ENCODE assay signal across 9 cellular contexts in the genomic region with DNA sequence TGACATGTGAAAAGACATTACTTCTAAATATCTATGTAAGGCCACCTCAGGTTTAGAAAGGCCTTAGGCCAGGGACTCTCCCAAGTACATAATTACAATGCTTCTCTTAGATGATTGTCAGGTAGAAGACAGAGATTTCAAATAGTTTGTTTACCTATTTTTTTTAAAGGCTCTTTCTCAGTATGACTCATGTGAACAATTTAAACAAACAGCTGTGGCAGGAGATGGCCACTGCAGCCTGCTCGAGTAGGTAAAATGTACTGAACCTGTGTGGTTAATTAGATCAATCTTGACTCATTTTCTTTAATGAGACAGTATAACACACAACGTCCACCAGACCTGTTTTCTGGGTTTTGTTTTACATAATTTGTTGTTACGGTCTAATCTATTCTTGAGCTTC. TPM values are rescaled to one million over a fixed set of nuclear protein-coding genes. Genes with fewer than 3 reads are reported as not detected.
DNase-seq lines count a peak whose midpoint lies in the region; ATAC-seq, FAIRE-seq and TF ChIP-seq lines count a peak whose summit lies in the region.
"Had no signal": no experiment of that assay in that cellular context is flagged by ENCODE, and none has a peak within 500 bp of the region (broad histone marks: within the 10 kb centered on the region; RNA-seq: fewer than 3 reads in every experiment).

No MANE protein-coding gene starts in this region.

- H3K4me3 ChIP-seq in H7 (ENCODE audit: insufficient read depth, low read depth, low read length) (no peak overlapping the region), right atrium auricular region (no peak overlapping the region)
- H3K4me3 ChIP-seq: SK-N-MC had no signal

- peaks cover 80% of the 10 kb centered on the region for H3K4me1 Mint-ChIP-seq in activated T-helper 2 cell treated with anti-CD3 and anti-CD28 coated beads, Interferon-gamma antibody, Interleukin-2, Interleukin-4, amounts not matched to agents 10 μg/mL and 5 μg/mL and 100 μg/mL, durations not matched to agents 14 hours and 24 hours and 36 hours (ENCODE audit: low read depth)

- no peaks in the 10 kb centered on the region for H3K27me3 Mint-ChIP-seq in activated T-helper 2 cell treated with anti-CD3 and anti-CD28 coated beads, Interferon-gamma antibody, Interleukin-2, Interleukin-4, amounts not matched to agents 10 μg/mL and 5 μg/mL and 100 μg/mL, durations not matched to agents 14 hours and 24 hours and 36 hours (ENCODE audit: low read depth)

- no peaks in the 10 kb centered on the region for H3K4me1 ChIP-seq in right atrium auricular region

- no peak for TF ChIP-seq CTCF in right atrium auricular region (IDR thresholded peaks at IDR 0.05)

- H3K27ac Mint-ChIP-seq in activated T-helper 2 cell treated with anti-CD3 and anti-CD28 coated beads, Interferon-gamma antibody, Interleukin-2, Interleukin-4, amounts not matched to agents 10 μg/mL and 5 μg/mL and 100 μg/mL, durations not matched to agents 14 hours and 24 hours and 36 hours: peak overlapping the region; percentile 71

- no peak overlapping the region for H3K27ac ChIP-seq in right atrium auricular region
- H3K27ac ChIP-seq: SK-N-MC had no signal

- peaks cover 27% of the 10 kb centered on the region for H3K36me3 Mint-ChIP-seq in activated T-helper 2 cell treated with anti-CD3 and anti-CD28 coated beads, Interferon-gamma antibody, Interleukin-2, Interleukin-4, amounts not matched to agents 10 μg/mL and 5 μg/mL and 100 μg/mL, durations not matched to agents 14 hours and 24 hours and 36 hours (ENCODE audit: low read depth)

- H3K9me3 Mint-ChIP-seq in activated T-helper 2 cell treated with anti-CD3 and anti-CD28 coated beads, Interferon-gamma antibody, Interleukin-2, Interleukin-4, amounts not matched to agents 10 μg/mL and 5 μg/mL and 100 μg/mL, durations not matched to agents 14 hours and 24 hours and 36 hours: no peaks in the 10 kb centered on the region

- intact Hi-C loops in activated T-helper 2 cell treated with anti-CD3 and anti-CD28 coated beads, Interferon-gamma antibody, Interleukin-2, Interleukin-4, amounts not matched to agents 10 μg/mL and 5 μg/mL and 100 μg/mL, durations not matched to agents 14 hours and 24 hours and 36 hours (cut with micrococcal nuclease): loop anchor here (2.0 to 5.0 kb wide), 2 partner anchors 48 to 504 kb away; a partner anchor contains a TSS

- no peaks in the 10 kb centered on the region for H3K9me3 ChIP-seq in right atrium auricular region

- H3K27me3 ChIP-seq in H7 (ENCODE audit: control insufficient read depth, insufficient read depth, low read length) (no peaks in the 10 kb centered on the region), right atrium auricular region (no peaks in the 10 kb centered on the region)

- no peak for FAIRE-seq in frontal cortex (lab: Jason Lieb, UNC)

- no peaks in the 10 kb centered on the region for H3K36me3 ChIP-seq in H7 (replicated peaks; ENCODE audit: control insufficient read depth, insufficient read depth, low read length)
- H3K36me3 ChIP-seq in right atrium auricular region: no peaks in the 10 kb centered on the region

- DNase-seq in LHCN-M2 (ENCODE audit: low read depth) (peak; percentile 7), H7 (no peak), frontal cortex (ENCODE audit: low spot score in 2 of 2) (no peak), right atrium auricular region (ENCODE audit: low spot score) (no peak), germinal center (ENCODE audit: low spot score) (no peak)
- DNase-seq in activated T-helper 2 cell treated with anti-CD3 and anti-CD28 coated beads, Interferon-gamma antibody, Interleukin-2, Interleukin-4, amounts not matched to agents 10 μg/mL and 5 μg/mL and 100 μg/mL, durations not matched to agents 14 hours and 24 hours and 36 hours (ENCODE audit: low spot score): no peak

- peak overlapping the region; percentile 3 for H3K4me3 Mint-ChIP-seq in activated T-helper 2 cell treated with anti-CD3 and anti-CD28 coated beads, Interferon-gamma antibody, Interleukin-2, Interleukin-4, amounts not matched to agents 10 μg/mL and 5 μg/mL and 100 μg/mL, durations not matched to agents 14 hours and 24 hours and 36 hours (ENCODE audit: low read depth)

- ATAC-seq in GM18867 (IDR thresholded peaks at IDR 0.05; ENCODE audit: unreplicated experiment): peak; percentile 91
- peak; percentile 86 for ATAC-seq in GM21825 (IDR thresholded peaks at IDR 0.05; ENCODE audit: unreplicated experiment)

RNA-seq across cellular contexts. Expression of a gene that starts 50.2 kb away (rescaled TPM):
- total RNA-seq in LHCN-M2 (2014; rRNA removed) (8.2 and 10.8 TPM in 2 replicates), frontal cortex (6.1 TPM), right atrium auricular region (1 to 10 TPM in 1 of 2 donors, not detected in 1; 3.4 TPM)
- 3.2 TPM for polyA plus RNA-seq in LHCN-M2 (2012)
- total RNA-seq in activated T-helper 2 cell treated with anti-CD3 and anti-CD28 coated beads, Interferon-gamma antibody, Interleukin-2, Interleukin-4, amounts not matched to agents 10 μg/mL and 5 μg/mL and 100 μg/mL, durations not matched to agents 14 hours and 24 hours and 36 hours: 74.0 and 77.0 TPM in 2 replicates
- total RNA-seq in H7 (2014; rRNA removed; shearing (Covaris generic)): 0.28 and 0.48 TPM in 2 replicates
